Comparison of ENCODE assay signal across 8 cellular contexts in genomic region chr1:182143154-182143657, GRCh38.
DNase-seq lines count a peak whose midpoint lies in the region; TF ChIP-seq lines count a peak whose summit lies in the region.

No MANE protein-coding gene starts in this region.

- H3K4me1 ChIP-seq in MM.1S (ENCODE audit: low read length): peaks cover 5% of the 10 kb centered on the region; the same call in 1 of the 2 replicates

- H3K36me3 Mint-ChIP-seq in neural crest cell (ENCODE audit: low read depth): no peaks in the 10 kb centered on the region

- H3K79me2 ChIP-seq in MM.1S (ENCODE audit: low read length): no peaks in the 10 kb centered on the region

- H3K4me1 Mint-ChIP-seq in neural crest cell: peaks cover 27% of the 10 kb centered on the region

- peak; percentile 96 for TF ChIP-seq CTCF in GM12872 (IDR thresholded peaks at IDR 0.05; ENCODE audit: insufficient read depth, low read depth, low read length)
- TF ChIP-seq CTCF in MM.1S (IDR thresholded peaks at IDR 0.05; ENCODE audit: low read length): peak; percentile 98
- TF ChIP-seq CTCF in neural crest cell (conservative IDR thresholded peaks at IDR 0.05): peak; percentile 97

- H4K20me1 ChIP-seq in MM.1S (ENCODE audit: insufficient read depth, low read length): no peaks in the 10 kb centered on the region

- no peak overlapping the region for H3K27ac ChIP-seq in MM.1S (ENCODE audit: low read length)

- no peaks in the 10 kb centered on the region for H3K9me2 ChIP-seq in MM.1S (replicated peaks; ENCODE audit: insufficient read depth, low read length)

- H3K9me3 Mint-ChIP-seq in neural crest cell: no peaks in the 10 kb centered on the region

- H3K27me3 ChIP-seq in MM.1S (replicated peaks; ENCODE audit: insufficient read depth, low read length): no peaks in the 10 kb centered on the region

- H3K9ac ChIP-seq in MM.1S (ENCODE audit: low read length): no peak overlapping the region

- H3K4me3 ChIP-seq in MM.1S (ENCODE audit: low read length): no peak overlapping the region

- no peaks in the 10 kb centered on the region for H3F3A ChIP-seq in MM.1S (ENCODE audit: insufficient read depth, low read length)

- no peaks in the 10 kb centered on the region for H3K9me3 ChIP-seq in MM.1S (replicated peaks; ENCODE audit: insufficient read depth, low read length)

- no peak overlapping the region for H2AFZ ChIP-seq in MM.1S (ENCODE audit: low read length)

- no peaks in the 10 kb centered on the region for H3K36me3 ChIP-seq in MM.1S (replicated peaks; ENCODE audit: insufficient read depth, low read length)

- no peaks in the 10 kb centered on the region for H3K27me3 Mint-ChIP-seq in neural crest cell (ENCODE audit: low read depth)

- peak overlapping the region; percentile 16 for H3K4me3 Mint-ChIP-seq in neural crest cell

- no peak overlapping the region for H3K27ac Mint-ChIP-seq in neural crest cell (ENCODE audit: unreplicated experiment)

- no peak overlapping the region for H3K4me2 ChIP-seq in MM.1S (ENCODE audit: low read depth, low read length)

- DNase-seq in MM.1S: peak; percentile 90
- DNase-seq in SIG-M5 (lab: John Stamatoyannopoulos, UW): peak; percentile 6
- DNase-seq in activated effector memory CD4-positive, alpha-beta T cell treated with anti-CD3 and anti-CD28 coated beads, Interleukin-2, amount 50 U/mL, for 16 hours: peak; percentile 95
- DNase-seq in fibroblast of the conjunctiva (ENCODE audit: low read depth): peak; percentile 72
- DNase-seq in neural crest cell (ENCODE audit: low read depth, low spot score): peak; percentile 99
- DNase-seq in stimulated activated naive CD4-positive, alpha-beta T cell treated with Interleukin-2 at 50 U/mL for 16 hours (lab: John Stamatoyannopoulos, UW): peak; percentile 82
- DNase-seq in cortex of kidney (lab: John Stamatoyannopoulos, UW): no peak
